ENCODE assay signal across 25 cellular contexts in the genomic region with DNA sequence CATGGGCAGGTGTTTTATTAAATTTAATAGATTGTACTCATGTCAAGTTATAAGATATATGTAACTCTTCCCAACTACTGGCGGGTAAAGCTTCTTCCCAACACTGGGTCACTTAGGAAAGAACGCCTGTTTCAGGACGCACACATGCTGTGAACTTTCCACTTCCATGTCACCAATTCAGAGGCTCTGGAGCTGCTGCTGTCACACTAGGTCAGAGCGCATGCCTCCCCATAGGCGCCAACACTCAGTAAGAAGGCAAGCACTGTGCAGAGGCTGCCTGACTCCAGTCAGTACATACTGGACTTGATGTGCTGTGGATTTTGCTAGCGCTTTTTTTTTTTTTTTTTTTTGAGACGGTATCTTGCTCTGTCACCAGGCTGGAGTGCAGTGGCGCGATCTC. TPM values are rescaled to one million over a fixed set of nuclear protein-coding genes. Genes with fewer than 3 reads are reported as not detected.
"Had no signal": no experiment of that assay in that cellular context is flagged by ENCODE, and none has a peak within 500 bp of the region (broad histone marks: within the 10 kb centered on the region; RNA-seq: fewer than 3 reads in every experiment).

No MANE protein-coding gene starts in this region.

- H3K27ac Mint-ChIP-seq: activated CD4-positive, alpha-beta memory T cell treated with anti-CD3 and anti-CD28 coated beads, Interleukin-2, amount 10 ng/mL, durations not matched to agents 7 days and 5 days; activated CD4-positive, alpha-beta T cell treated with anti-CD3 and anti-CD28 coated beads for 36 hours; activated naive CD8-positive, alpha-beta T cell treated with anti-CD3 and anti-CD28 coated beads, Interleukin-2, amount 10 ng/mL, durations not matched to agents 7 days and 5 days had no signal

- H3K27me3 ChIP-seq: adrenal gland had no signal

- H3K4me3 Mint-ChIP-seq: activated CD4-positive, alpha-beta memory T cell treated with anti-CD3 and anti-CD28 coated beads, Interleukin-2, amount 10 ng/mL, durations not matched to agents 7 days and 5 days; activated CD4-positive, alpha-beta T cell treated with anti-CD3 and anti-CD28 coated beads for 36 hours; activated naive CD8-positive, alpha-beta T cell treated with anti-CD3 and anti-CD28 coated beads, Interleukin-2, amount 10 ng/mL, durations not matched to agents 7 days and 5 days had no signal

- H3K9me3 ChIP-seq: adrenal gland had no signal

- H3K27ac ChIP-seq: SK-N-MC, VCaP had no signal

- H3K9me3 Mint-ChIP-seq: activated naive CD8-positive, alpha-beta T cell treated with anti-CD3 and anti-CD28 coated beads, Interleukin-2, amount 10 ng/mL, durations not matched to agents 7 days and 5 days had no signal

- H3K4me3 ChIP-seq: adrenal gland, K562, SK-N-MC had no signal

- H3K27me3 Mint-ChIP-seq: activated CD4-positive, alpha-beta memory T cell treated with anti-CD3 and anti-CD28 coated beads, Interleukin-2, amount 10 ng/mL, durations not matched to agents 7 days and 5 days; activated CD4-positive, alpha-beta T cell treated with anti-CD3 and anti-CD28 coated beads for 36 hours; activated naive CD8-positive, alpha-beta T cell treated with anti-CD3 and anti-CD28 coated beads, Interleukin-2, amount 10 ng/mL, durations not matched to agents 7 days and 5 days had no signal

- ATAC-seq: activated CD4-positive, alpha-beta T cell treated with anti-CD3 and anti-CD28 coated beads for 36 hours; K562; Right ventricle myocardium inferior had no signal

- DNase-seq: activated CD4-positive, alpha-beta memory T cell treated with anti-CD3 and anti-CD28 coated beads, Interleukin-2, amount 10 ng/mL, durations not matched to agents 7 days and 5 days; activated CD4-positive, alpha-beta T cell treated with anti-CD3 and anti-CD28 coated beads for 36 hours; activated CD4-positive, alpha-beta T cell treated with anti-CD3 and anti-CD28 coated beads, Interleukin-2, amount 50 U/mL, for 1 hour; activated CD4-positive, CD25-positive, alpha-beta regulatory T cell; activated CD8-positive, alpha-beta memory T cell treated with anti-CD3 and anti-CD28 coated beads, Interleukin-2, amount 50 U/mL, for 4 hours; activated naive CD4-positive, alpha-beta T cell treated with anti-CD3 and anti-CD28 coated beads, Interleukin-2, amount 50 U/mL, for 16 hours; activated naive CD8-positive, alpha-beta T cell treated with anti-CD3 and anti-CD28 coated beads, Interleukin-2, amount 10 ng/mL, durations not matched to agents 7 days and 5 days; activated T-cell treated with anti-CD3 and anti-CD28 coated beads, Interleukin-2, amount 50 U/mL, for 1 hour; Karpas-422; MM.1S; NCI-H1048; NCI-H1417; NCI-H1930; NCI-H2107; NCI-H345; NCI-H510A; NCI-H526 treated with DMSO at 0.1 percent for 48 hours; NCI-H82; RPMI8226; T-helper 1 cell had no signal

RNA-seq across cellular contexts. Expression of gene GLT1D1, which starts 46.7 kb away (rescaled TPM):
- total RNA-seq: activated CD4-positive, alpha-beta memory T cell treated with anti-CD3 and anti-CD28 coated beads, Interleukin-2, amount 10 ng/mL, durations not matched to agents 7 days and 5 days; activated naive CD8-positive, alpha-beta T cell treated with anti-CD3 and anti-CD28 coated beads, Interleukin-2, amount 10 ng/mL, durations not matched to agents 7 days and 5 days had no signal
- polyA plus RNA-seq: K562 had no signal
